Comparison of ENCODE assay signal across 1 cellular context in the genomic region with DNA sequence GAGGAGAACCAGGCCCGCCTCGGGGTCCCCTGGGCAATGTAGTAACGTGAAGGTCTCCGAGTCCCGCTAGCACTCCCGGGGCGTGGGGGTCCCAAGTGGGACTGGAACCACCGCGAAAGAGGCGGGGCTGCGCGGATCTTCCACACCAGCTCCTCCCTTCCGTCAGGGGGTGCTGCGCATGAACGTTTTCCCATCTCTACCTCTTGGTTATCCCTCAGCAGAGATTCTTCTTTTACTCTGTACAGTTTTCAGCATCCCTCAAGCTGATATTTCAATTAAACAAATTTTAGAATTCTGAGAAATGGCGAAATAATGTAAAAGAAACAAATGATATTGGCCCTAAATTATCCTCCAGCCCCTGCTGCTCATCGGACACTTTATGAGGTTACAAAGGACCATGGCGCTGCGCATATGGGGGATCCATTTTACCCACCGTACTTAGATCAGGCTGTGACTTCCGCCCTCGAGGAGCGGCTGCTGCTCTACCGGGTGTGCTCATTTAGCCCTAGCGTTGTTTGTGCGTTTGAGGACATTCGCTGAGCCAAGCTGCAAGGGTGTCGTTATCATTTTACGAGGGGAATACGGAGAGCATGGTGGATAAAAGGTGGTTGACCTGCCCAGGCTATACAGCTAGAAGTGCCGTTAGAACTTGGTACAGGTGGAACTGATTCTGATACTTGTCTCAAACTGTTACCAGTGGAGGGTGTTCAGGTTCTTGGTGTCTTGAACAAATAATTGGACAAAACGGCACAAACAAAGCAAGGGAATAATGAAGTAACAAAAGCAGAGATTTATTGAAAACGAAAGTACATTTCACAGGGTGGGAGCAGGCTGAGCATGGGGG.
A peak's percentile ranks its signal among the peaks of the same experiment; 100 is the strongest.
TF ChIP-seq lines count a peak whose summit lies in the region.

No MANE protein-coding gene starts in this region.

TF ChIP-seq in K562, 482 proteins besides CTCF, POLR2A, EP300 and RAD21 (continued from another document):
- TF ChIP-seq, protein P1, sequence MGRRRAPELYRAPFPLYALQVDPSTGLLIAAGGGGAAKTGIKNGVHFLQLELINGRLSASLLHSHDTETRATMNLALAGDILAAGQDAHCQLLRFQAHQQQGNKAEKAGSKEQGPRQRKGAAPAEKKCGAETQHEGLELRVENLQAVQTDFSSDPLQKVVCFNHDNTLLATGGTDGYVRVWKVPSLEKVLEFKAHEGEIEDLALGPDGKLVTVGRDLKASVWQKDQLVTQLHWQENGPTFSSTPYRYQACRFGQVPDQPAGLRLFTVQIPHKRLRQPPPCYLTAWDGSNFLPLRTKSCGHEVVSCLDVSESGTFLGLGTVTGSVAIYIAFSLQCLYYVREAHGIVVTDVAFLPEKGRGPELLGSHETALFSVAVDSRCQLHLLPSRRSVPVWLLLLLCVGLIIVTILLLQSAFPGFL (CRISPR knock-in tag; IDR thresholded peaks at IDR 0.05), result no peak
- TF ChIP-seq CEBPG (CRISPR knock-in tag; IDR thresholded peaks at IDR 0.05), result no peak
- TF ChIP-seq CEBPG (tag; conservative IDR thresholded peaks at IDR 0.05 in 1 of 2, IDR thresholded peaks at IDR 0.05 in 1 of 2), result no peak; a peak in 1 of 4 replicates
- TF ChIP-seq, protein P2, sequence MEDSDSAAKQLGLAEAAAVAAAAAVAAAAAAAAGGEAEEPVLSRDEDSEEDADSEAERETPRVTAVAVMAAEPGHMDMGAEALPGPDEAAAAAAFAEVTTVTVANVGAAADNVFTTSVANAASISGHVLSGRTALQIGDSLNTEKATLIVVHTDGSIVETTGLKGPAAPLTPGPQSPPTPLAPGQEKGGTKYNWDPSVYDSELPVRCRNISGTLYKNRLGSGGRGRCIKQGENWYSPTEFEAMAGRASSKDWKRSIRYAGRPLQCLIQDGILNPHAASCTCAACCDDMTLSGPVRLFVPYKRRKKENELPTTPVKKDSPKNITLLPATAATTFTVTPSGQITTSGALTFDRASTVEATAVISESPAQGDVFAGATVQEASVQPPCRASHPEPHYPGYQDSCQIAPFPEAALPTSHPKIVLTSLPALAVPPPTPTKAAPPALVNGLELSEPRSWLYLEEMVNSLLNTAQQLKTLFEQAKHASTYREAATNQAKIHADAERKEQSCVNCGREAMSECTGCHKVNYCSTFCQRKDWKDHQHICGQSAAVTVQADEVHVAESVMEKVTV (CRISPR knock-in tag; IDR thresholded peaks at IDR 0.05), result no peak
- no peak for TF ChIP-seq RBM17 (IDR thresholded peaks at IDR 0.05; ENCODE audit: borderline replicate concordance, low read depth, low read length)
- TF ChIP-seq ZSCAN32 (CRISPR knock-in tag; IDR thresholded peaks at IDR 0.05), result no peak
- TF ChIP-seq KAT7 (CRISPR knock-in tag; IDR thresholded peaks at IDR 0.05; ENCODE audit: borderline replicate concordance), result no peak; the same call in 1 of the 2 replicates
- peak in 1 of 2 experiments; percentile 97; a peak in 2 of 4 replicates for TF ChIP-seq TRIM24 (IDR thresholded peaks at IDR 0.05)
- TF ChIP-seq SMAD4 (CRISPR knock-in tag; conservative IDR thresholded peaks at IDR 0.05), result no peak
- no peak for TF ChIP-seq HDAC8 (tag; IDR thresholded peaks at IDR 0.05)
- TF ChIP-seq, protein P3, sequence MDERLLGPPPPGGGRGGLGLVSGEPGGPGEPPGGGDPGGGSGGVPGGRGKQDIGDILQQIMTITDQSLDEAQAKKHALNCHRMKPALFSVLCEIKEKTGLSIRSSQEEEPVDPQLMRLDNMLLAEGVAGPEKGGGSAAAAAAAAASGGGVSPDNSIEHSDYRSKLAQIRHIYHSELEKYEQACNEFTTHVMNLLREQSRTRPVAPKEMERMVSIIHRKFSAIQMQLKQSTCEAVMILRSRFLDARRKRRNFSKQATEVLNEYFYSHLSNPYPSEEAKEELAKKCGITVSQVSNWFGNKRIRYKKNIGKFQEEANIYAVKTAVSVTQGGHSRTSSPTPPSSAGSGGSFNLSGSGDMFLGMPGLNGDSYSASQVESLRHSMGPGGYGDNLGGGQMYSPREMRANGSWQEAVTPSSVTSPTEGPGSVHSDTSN (CRISPR knock-in tag; IDR thresholded peaks at IDR 0.05; ENCODE audit: low read depth), result no peak
- TF ChIP-seq, protein P3 (tag; conservative IDR thresholded peaks at IDR 0.05; ENCODE audit: low read depth), result no peak
- 0 out of 2 replicates have a peak, but pooled peaks have one; percentile 31 for TF ChIP-seq NFIC (IDR thresholded peaks at IDR 0.05)
- peak; percentile 33; the same call in 1 of the 2 replicates for TF ChIP-seq CTBP1 (IDR thresholded peaks at IDR 0.05; ENCODE audit: borderline replicate concordance)
- no peak for TF ChIP-seq RFX1 (IDR thresholded peaks at IDR 0.05)
- no peak for TF ChIP-seq CHD4 (IDR thresholded peaks at IDR 0.05; ENCODE audit: insufficient read depth, insufficient replicate concordance, low read depth, low read length, poor library complexity, severe bottlenecking)
- no peak for TF ChIP-seq CBFA2T3 (IDR thresholded peaks at IDR 0.05)
- peak in 1 of 2 experiments; percentile 60; a peak in 1 of 4 replicates for TF ChIP-seq HDAC1 (IDR thresholded peaks at IDR 0.05)
- TF ChIP-seq SPI1 (IDR thresholded peaks at IDR 0.05; ENCODE audit: borderline replicate concordance, low read depth, low read length), result 0 out of 2 replicates have a peak, but pooled peaks have one; percentile 35
- no peak; a peak in 1 of 4 replicates for TF ChIP-seq CSDE1 (IDR thresholded peaks at IDR 0.05)
- TF ChIP-seq LCOR (CRISPR knock-in tag; IDR thresholded peaks at IDR 0.05), result 0 out of 2 replicates have a peak, but pooled peaks have one; percentile 51
- TF ChIP-seq, protein P4, sequence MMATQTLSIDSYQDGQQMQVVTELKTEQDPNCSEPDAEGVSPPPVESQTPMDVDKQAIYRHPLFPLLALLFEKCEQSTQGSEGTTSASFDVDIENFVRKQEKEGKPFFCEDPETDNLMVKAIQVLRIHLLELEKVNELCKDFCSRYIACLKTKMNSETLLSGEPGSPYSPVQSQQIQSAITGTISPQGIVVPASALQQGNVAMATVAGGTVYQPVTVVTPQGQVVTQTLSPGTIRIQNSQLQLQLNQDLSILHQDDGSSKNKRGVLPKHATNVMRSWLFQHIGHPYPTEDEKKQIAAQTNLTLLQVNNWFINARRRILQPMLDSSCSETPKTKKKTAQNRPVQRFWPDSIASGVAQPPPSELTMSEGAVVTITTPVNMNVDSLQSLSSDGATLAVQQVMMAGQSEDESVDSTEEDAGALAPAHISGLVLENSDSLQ (IDR thresholded peaks at IDR 0.05), result peak; percentile 5; the same call in 1 of the 2 replicates
- TF ChIP-seq FOXJ2 (tag; IDR thresholded peaks at IDR 0.05), result no peak
- TF ChIP-seq, protein P5, sequence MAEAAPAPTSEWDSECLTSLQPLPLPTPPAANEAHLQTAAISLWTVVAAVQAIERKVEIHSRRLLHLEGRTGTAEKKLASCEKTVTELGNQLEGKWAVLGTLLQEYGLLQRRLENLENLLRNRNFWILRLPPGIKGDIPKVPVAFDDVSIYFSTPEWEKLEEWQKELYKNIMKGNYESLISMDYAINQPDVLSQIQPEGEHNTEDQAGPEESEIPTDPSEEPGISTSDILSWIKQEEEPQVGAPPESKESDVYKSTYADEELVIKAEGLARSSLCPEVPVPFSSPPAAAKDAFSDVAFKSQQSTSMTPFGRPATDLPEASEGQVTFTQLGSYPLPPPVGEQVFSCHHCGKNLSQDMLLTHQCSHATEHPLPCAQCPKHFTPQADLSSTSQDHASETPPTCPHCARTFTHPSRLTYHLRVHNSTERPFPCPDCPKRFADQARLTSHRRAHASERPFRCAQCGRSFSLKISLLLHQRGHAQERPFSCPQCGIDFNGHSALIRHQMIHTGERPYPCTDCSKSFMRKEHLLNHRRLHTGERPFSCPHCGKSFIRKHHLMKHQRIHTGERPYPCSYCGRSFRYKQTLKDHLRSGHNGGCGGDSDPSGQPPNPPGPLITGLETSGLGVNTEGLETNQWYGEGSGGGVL (CRISPR knock-in tag; IDR thresholded peaks at IDR 0.05), result no peak
- TF ChIP-seq, protein P6, sequence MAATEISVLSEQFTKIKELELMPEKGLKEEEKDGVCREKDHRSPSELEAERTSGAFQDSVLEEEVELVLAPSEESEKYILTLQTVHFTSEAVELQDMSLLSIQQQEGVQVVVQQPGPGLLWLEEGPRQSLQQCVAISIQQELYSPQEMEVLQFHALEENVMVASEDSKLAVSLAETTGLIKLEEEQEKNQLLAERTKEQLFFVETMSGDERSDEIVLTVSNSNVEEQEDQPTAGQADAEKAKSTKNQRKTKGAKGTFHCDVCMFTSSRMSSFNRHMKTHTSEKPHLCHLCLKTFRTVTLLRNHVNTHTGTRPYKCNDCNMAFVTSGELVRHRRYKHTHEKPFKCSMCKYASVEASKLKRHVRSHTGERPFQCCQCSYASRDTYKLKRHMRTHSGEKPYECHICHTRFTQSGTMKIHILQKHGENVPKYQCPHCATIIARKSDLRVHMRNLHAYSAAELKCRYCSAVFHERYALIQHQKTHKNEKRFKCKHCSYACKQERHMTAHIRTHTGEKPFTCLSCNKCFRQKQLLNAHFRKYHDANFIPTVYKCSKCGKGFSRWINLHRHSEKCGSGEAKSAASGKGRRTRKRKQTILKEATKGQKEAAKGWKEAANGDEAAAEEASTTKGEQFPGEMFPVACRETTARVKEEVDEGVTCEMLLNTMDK (IDR thresholded peaks at IDR 0.05; ENCODE audit: borderline replicate concordance, insufficient read depth, low read depth, low read length, poor library complexity, severe bottlenecking), result peak; percentile 55
- TF ChIP-seq CREBBP (IDR thresholded peaks at IDR 0.05; ENCODE audit: low read depth, low read length), result no peak
- TF ChIP-seq RBM39 (optimal IDR thresholded peaks at IDR 0.05; ENCODE audit: low read depth, low read length), result no peak
- no peak for TF ChIP-seq ZNF79 (CRISPR knock-in tag; IDR thresholded peaks at IDR 0.05; ENCODE audit: low read depth)
- TF ChIP-seq, protein P7, sequence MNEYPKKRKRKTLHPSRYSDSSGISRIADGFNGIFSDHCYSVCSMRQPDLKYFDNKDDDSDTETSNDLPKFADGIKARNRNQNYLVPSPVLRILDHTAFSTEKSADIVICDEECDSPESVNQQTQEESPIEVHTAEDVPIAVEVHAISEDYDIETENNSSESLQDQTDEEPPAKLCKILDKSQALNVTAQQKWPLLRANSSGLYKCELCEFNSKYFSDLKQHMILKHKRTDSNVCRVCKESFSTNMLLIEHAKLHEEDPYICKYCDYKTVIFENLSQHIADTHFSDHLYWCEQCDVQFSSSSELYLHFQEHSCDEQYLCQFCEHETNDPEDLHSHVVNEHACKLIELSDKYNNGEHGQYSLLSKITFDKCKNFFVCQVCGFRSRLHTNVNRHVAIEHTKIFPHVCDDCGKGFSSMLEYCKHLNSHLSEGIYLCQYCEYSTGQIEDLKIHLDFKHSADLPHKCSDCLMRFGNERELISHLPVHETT (CRISPR knock-in tag; conservative IDR thresholded peaks at IDR 0.05 in 1 of 2, IDR thresholded peaks at IDR 0.05 in 1 of 2), result peak in 1 of 2 experiments; percentile 95; a peak in 2 of 4 replicates
- no peak for TF ChIP-seq IRF2 (CRISPR knock-in tag; IDR thresholded peaks at IDR 0.05)
TF ChIP-seq in K562: peak in this region for 117.
